1 cellular context compared by ENCODE assay signal in genomic region chr5:119071573-119071874, GRCh38.
TF ChIP-seq lines count a peak whose summit lies in the region.

No MANE protein-coding gene starts in this region.

TF ChIP-seq in H1, 55 proteins besides CTCF, POLR2A, EP300 and RAD21:
- TF ChIP-seq CHD7 (IDR thresholded peaks at IDR 0.05; ENCODE audit: insufficient replicate concordance, low read length) = no peak
- TF ChIP-seq E2F6 (IDR thresholded peaks at IDR 0.05) = no peak
- TF ChIP-seq MAFK (IDR thresholded peaks at IDR 0.05; ENCODE audit: low read depth, low read length) = no peak
- 0 out of 2 replicates have a peak, but pooled peaks have one; percentile 1 for TF ChIP-seq MAX (IDR thresholded peaks at IDR 0.05)
TF ChIP-seq in H1: peak in this region for 1.
